ENCODE assay signal across 22 cellular contexts in genomic region chr5:50606179-50606578, GRCh38.
"Had no signal": no experiment of that assay in that cellular context is flagged by ENCODE, and none has a peak within 500 bp of the region (broad histone marks: within the 10 kb centered on the region; RNA-seq: fewer than 3 reads in every experiment).

No MANE protein-coding gene starts in this region.

- H3K4me1 ChIP-seq: spleen, tibial artery had no signal

- H3K36me3 ChIP-seq: brain microvascular endothelial cell, spleen, tibial artery had no signal

- FAIRE-seq: endothelial cell of umbilical vein had no signal

- H3K4me3 Mint-ChIP-seq: mesothelial cell of epicardium, nephron had no signal

- ATAC-seq: left lobe of liver had no signal

- DNase-seq: activated CD4-positive, CD25-positive, alpha-beta regulatory T cell treated with anti-CD3 and anti-CD28 coated beads, Interleukin-2, amount 50 U/mL, for 72 hours; activated CD8-positive, alpha-beta memory T cell treated with anti-CD3 and anti-CD28 coated beads for 24 hours; activated CD8-positive, alpha-beta memory T cell treated with anti-CD3 and anti-CD28 coated beads, Interleukin-2, amount 50 U/mL, for 48 hours; activated effector memory CD4-positive, alpha-beta T cell treated with anti-CD3 and anti-CD28 coated beads, Interleukin-2, amount 50 U/mL, for 16 hours; activated naive CD4-positive, alpha-beta T cell treated with anti-CD3 and anti-CD28 coated beads, Interleukin-2, amount 50 U/mL, for 16 hours; activated T-cell treated with anti-CD3 and anti-CD28 coated beads, Interleukin-2, amount 50 U/mL, for 48 hours; aorta; brain microvascular endothelial cell; posterior cingulate gyrus; retina; spleen; stimulated activated CD4-positive, alpha-beta T cell treated with anti-CD3 and anti-CD28 coated beads, Interleukin-4, amount 100 ng/mL, for 4 hours; stimulated activated naive CD4-positive, alpha-beta T cell; tibial artery had no signal

- H3K4me2 ChIP-seq: hepatocyte had no signal

- H3K9me3 ChIP-seq: tibial artery had no signal

- H3K27ac Mint-ChIP-seq: mesothelial cell of epicardium, nephron had no signal

- H3K4me1 Mint-ChIP-seq: mesothelial cell of epicardium, nephron had no signal

- H3K27me3 ChIP-seq: brain microvascular endothelial cell, hepatocyte, spleen, tibial artery had no signal

- H3K27ac ChIP-seq: brain microvascular endothelial cell, coronary artery, hepatocyte, spleen, tibial artery, VCaP had no signal

- H3K36me3 Mint-ChIP-seq: mesothelial cell of epicardium had no signal

- H3K79me2 ChIP-seq: hepatocyte had no signal

- H2AFZ ChIP-seq: hepatocyte had no signal

- H3K4me3 ChIP-seq: coronary artery, hepatocyte, lung, spleen, tibial artery had no signal
